In the genomic region with DNA sequence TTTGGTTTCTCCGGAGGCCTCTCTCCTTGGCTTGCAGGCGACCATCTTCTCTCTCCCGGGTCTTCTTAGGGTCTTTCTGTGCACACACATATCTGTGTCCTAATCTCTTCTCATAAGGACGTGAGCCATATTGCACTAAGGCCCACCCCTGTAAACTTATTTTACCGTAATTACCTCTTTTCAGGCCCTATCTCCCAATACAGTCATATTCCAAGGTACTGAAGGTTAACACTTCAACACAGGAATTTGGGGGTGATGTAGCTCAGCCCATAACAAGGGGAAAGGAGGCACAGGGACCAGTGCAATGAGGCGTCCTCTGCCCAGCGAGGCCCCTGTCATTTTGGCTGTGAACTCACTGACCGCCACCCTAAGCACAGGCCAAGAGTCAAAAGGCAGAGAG, we compare ENCODE assay signal across 14 cellular contexts. TPM values are rescaled to one million over a fixed set of nuclear protein-coding genes. Genes with fewer than 3 reads are reported as not detected.
A peak's percentile ranks its signal among the peaks of the same experiment; 100 is the strongest.
DNase-seq lines count a peak whose midpoint lies in the region; ATAC-seq lines count a peak whose summit lies in the region.
"Had no signal": no experiment of that assay in that cellular context is flagged by ENCODE, and none has a peak within 500 bp of the region (broad histone marks: within the 10 kb centered on the region; RNA-seq: fewer than 3 reads in every experiment).

No MANE protein-coding gene starts in this region.

- H3K27ac ChIP-seq in CD4-positive, CD25-positive, alpha-beta regulatory T cell (ENCODE audit: insufficient read depth, low read length, poor library complexity, severe bottlenecking): no peak overlapping the region
- H3K27ac ChIP-seq in naive thymus-derived CD4-positive, alpha-beta T cell (ENCODE audit: low read depth, low read length): no peak overlapping the region
- H3K27ac ChIP-seq: SJCRH30 had no signal

- POLR2A ChIA-PET in naive thymus-derived CD4-positive, alpha-beta T cell (lab: Charles Lee): no interaction called here

- H3K27me3 Mint-ChIP-seq in CD4-positive, CD25-positive, alpha-beta regulatory T cell: peaks cover 4% of the 10 kb centered on the region
- H3K27me3 Mint-ChIP-seq in T-helper 17 cell: no peaks in the 10 kb centered on the region
- peaks cover 0 to 14% (median 0%) of the 10 kb centered on the region in 5 donors for H3K27me3 Mint-ChIP-seq in naive thymus-derived CD4-positive, alpha-beta T cell

- no peak for ATAC-seq in CD4-positive, CD25-positive, alpha-beta regulatory T cell (ENCODE audit: low read depth in 2 of 2)
- ATAC-seq in GM21381 (IDR thresholded peaks at IDR 0.05; ENCODE audit: unreplicated experiment): peak; percentile 5
- ATAC-seq in T-helper 17 cell: no peak
- ATAC-seq in naive thymus-derived CD4-positive, alpha-beta T cell: no peak

- H3K27ac Mint-ChIP-seq in CD4-positive, CD25-positive, alpha-beta regulatory T cell: peak overlapping the region; percentile 90 to 95 (median 94)
- H3K27ac Mint-ChIP-seq in T-helper 17 cell: peak overlapping the region; percentile 92
- peak overlapping the region in 7 of 9 donors; percentile 0 to 96 (median 66) for H3K27ac Mint-ChIP-seq in naive thymus-derived CD4-positive, alpha-beta T cell

- H3K9me3 ChIP-seq in CD4-positive, CD25-positive, alpha-beta regulatory T cell (ENCODE audit: control insufficient read depth in 2 of 2, low read length in 2 of 2): peaks cover 3 to 8% of the 10 kb centered on the region in 2 experiments
- no peaks in the 10 kb centered on the region for H3K9me3 ChIP-seq in T-helper 17 cell (ENCODE audit: control insufficient read depth, low read length, poor library complexity, severe bottlenecking)
- H3K9me3 ChIP-seq in naive thymus-derived CD4-positive, alpha-beta T cell (ENCODE audit: control insufficient read depth in 2 of 3, low read length in 3 of 3): peaks cover 0 to 5% (median 0%) of the 10 kb centered on the region in 3 experiments

- H3K4me1 Mint-ChIP-seq in CD4-positive, CD25-positive, alpha-beta regulatory T cell: peaks cover 14 to 44% (median 39%) of the 10 kb centered on the region in 4 donors
- peaks cover 28% of the 10 kb centered on the region for H3K4me1 Mint-ChIP-seq in T-helper 17 cell
- H3K4me1 Mint-ChIP-seq in naive thymus-derived CD4-positive, alpha-beta T cell: peaks cover 13 to 42% (median 22%) of the 10 kb centered on the region in 7 donors

- peaks cover 0 to 17% (median 6%) of the 10 kb centered on the region in 7 donors for H3K9me3 Mint-ChIP-seq in CD4-positive, CD25-positive, alpha-beta regulatory T cell
- H3K9me3 Mint-ChIP-seq in naive thymus-derived CD4-positive, alpha-beta T cell: peaks cover 3 to 27% (median 9%) of the 10 kb centered on the region in 11 donors

- H3K4me3 Mint-ChIP-seq in CD4-positive, CD25-positive, alpha-beta regulatory T cell: peak overlapping the region; percentile 66 to 84 (median 77)
- peak overlapping the region; percentile 81 for H3K4me3 Mint-ChIP-seq in T-helper 17 cell
- peak overlapping the region; percentile 39 to 81 (median 75) for H3K4me3 Mint-ChIP-seq in naive thymus-derived CD4-positive, alpha-beta T cell

- peaks cover 4% of the 10 kb centered on the region for H3K36me3 Mint-ChIP-seq in CD4-positive, CD25-positive, alpha-beta regulatory T cell
- H3K36me3 Mint-ChIP-seq in T-helper 17 cell (ENCODE audit: low read depth): peaks cover 2% of the 10 kb centered on the region
- peaks cover 0 to 34% (median 8%) of the 10 kb centered on the region in 5 donors for H3K36me3 Mint-ChIP-seq in naive thymus-derived CD4-positive, alpha-beta T cell

- no peaks in the 10 kb centered on the region for H3K27me3 ChIP-seq in CD4-positive, CD25-positive, alpha-beta regulatory T cell (ENCODE audit: control insufficient read depth, insufficient read depth, low read length)
- H3K27me3 ChIP-seq in naive thymus-derived CD4-positive, alpha-beta T cell (ENCODE audit: control insufficient read depth in 2 of 2, insufficient read depth in 2 of 2, low read length in 2 of 2): no peaks in the 10 kb centered on the region
- H3K27me3 ChIP-seq: SJCRH30, stomach had no signal

- H3K4me1 ChIP-seq in CD4-positive, CD25-positive, alpha-beta regulatory T cell (ENCODE audit: control insufficient read depth, insufficient read depth, low read length, poor library complexity, severe bottlenecking): peaks cover 28% of the 10 kb centered on the region
- H3K4me1 ChIP-seq in naive thymus-derived CD4-positive, alpha-beta T cell (ENCODE audit: control insufficient read depth in 2 of 2, insufficient read depth in 2 of 2, low read length in 2 of 2): peaks cover 15 to 18% of the 10 kb centered on the region in 2 donors

- no peak for DNase-seq in CD4-positive, CD25-positive, alpha-beta regulatory T cell
- DNase-seq in T-helper 17 cell: no peak
- DNase-seq in naive thymus-derived CD4-positive, alpha-beta T cell: no peak
- DNase-seq in effector CD8-positive, alpha-beta T cell (lab: John Stamatoyannopoulos, UW): no peak
- no peak for DNase-seq in NCI-H2081 (lab: John Stamatoyannopoulos, UW)
- no peak for DNase-seq in NCI-H1048 (lab: John Stamatoyannopoulos, UW)
- DNase-seq in NCI-H2081 treated with DMSO at 0.1 percent for 48 hours (lab: John Stamatoyannopoulos, UW): no peak
- DNase-seq: activated CD4-positive, CD25-positive, alpha-beta regulatory T cell; NCI-H1436; NCI-H526 had no signal

- CTCF ChIA-PET in naive thymus-derived CD4-positive, alpha-beta T cell (lab: Charles Lee): no interaction called here

- H3K36me3 ChIP-seq in CD4-positive, CD25-positive, alpha-beta regulatory T cell (ENCODE audit: control insufficient read depth, insufficient read depth, low read length): no peaks in the 10 kb centered on the region
- H3K36me3 ChIP-seq in naive thymus-derived CD4-positive, alpha-beta T cell (ENCODE audit: control insufficient read depth in 2 of 3, insufficient read depth in 3 of 3, low read length in 3 of 3): no peaks in the 10 kb centered on the region
- H3K36me3 ChIP-seq: left lung, SJCRH30, stomach had no signal

- peak overlapping the region; percentile 80 for H3K4me3 ChIP-seq in CD4-positive, CD25-positive, alpha-beta regulatory T cell (ENCODE audit: low read depth, low read length)
- H3K4me3 ChIP-seq in naive thymus-derived CD4-positive, alpha-beta T cell (ENCODE audit: low read length): peak overlapping the region; percentile 35
- H3K4me3 ChIP-seq: left lung, SJCRH30, stomach had no signal

- intact Hi-C loops in naive thymus-derived CD4-positive, alpha-beta T cell (cut with micrococcal nuclease): no loop called here

RNA-seq across cellular contexts. Expression of a gene that starts 15.8 kb away (rescaled TPM):
- total RNA-seq in CD4-positive, CD25-positive, alpha-beta regulatory T cell: 0.35 TPM
- under 1 TPM; 0.25 to 0.90 (median 0.32) TPM for polyA plus RNA-seq in CD4-positive, CD25-positive, alpha-beta regulatory T cell
- under 1 TPM; 0.35 to 0.55 TPM for total RNA-seq in T-helper 17 cell
- 1 to 10 TPM in 2 of 5 experiments, under 1 TPM in 1, not detected in 2; 0.72 to 7.0 (median 1.4) TPM for total RNA-seq in naive thymus-derived CD4-positive, alpha-beta T cell
- polyA plus RNA-seq in naive thymus-derived CD4-positive, alpha-beta T cell: not detected
- total RNA-seq: SJCRH30 had no signal

RNA-seq across cellular contexts. Expression of a gene that starts 46.6 kb away (rescaled TPM):
- total RNA-seq in CD4-positive, CD25-positive, alpha-beta regulatory T cell: not detected
- polyA plus RNA-seq in CD4-positive, CD25-positive, alpha-beta regulatory T cell: not detected
- total RNA-seq in T-helper 17 cell: not detected
- not detected for total RNA-seq in naive thymus-derived CD4-positive, alpha-beta T cell
- polyA plus RNA-seq in naive thymus-derived CD4-positive, alpha-beta T cell: not detected
- total RNA-seq: left lung, SJCRH30, stomach had no signal
- polyA plus RNA-seq: stomach had no signal
